In genomic region chr1:29859126-29859525, GRCh38 we compare ENCODE assay signal across 27 cellular contexts.
"Had no signal": no experiment of that assay in that cellular context is flagged by ENCODE, and none has a peak within 500 bp of the region (broad histone marks: within the 10 kb centered on the region; RNA-seq: fewer than 3 reads in every experiment).

No MANE protein-coding gene starts in this region.

- H3K79me2 ChIP-seq: parathyroid adenoma had no signal

- H3K4me3 Mint-ChIP-seq: naive thymus-derived CD8-positive, alpha-beta T cell; nephron; neural crest cell; stimulated activated naive CD8-positive, alpha-beta T cell treated with anti-CD3 and anti-CD28 coated beads, Interleukin-15, Interleukin-2, amounts not matched to agents 100 ng/mL and 50 ng/mL, for 24 hours had no signal

- H3K4me1 Mint-ChIP-seq: naive thymus-derived CD8-positive, alpha-beta T cell had no signal

- H3K4me3 ChIP-seq: heart left ventricle, lower lobe of right lung, mucosa of descending colon, psoas muscle, right lobe of liver, smooth muscle cell, suprapubic skin, thoracic aorta, tibial artery, upper lobe of right lung, uterus had no signal

- H3K36me3 ChIP-seq: heart left ventricle, lower lobe of right lung, right lobe of liver, suprapubic skin, thoracic aorta, tibial artery, upper lobe of right lung, uterus had no signal

- H2AFZ ChIP-seq: parathyroid adenoma had no signal

- H3K9ac ChIP-seq: parathyroid adenoma had no signal

- H3K4me2 ChIP-seq: smooth muscle cell had no signal

- H3K27me3 ChIP-seq: right lobe of liver, uterus had no signal

- DNase-seq: heart left ventricle; hypothalamus; kidney glomerular epithelial cell; left cardiac atrium; lower lobe of right lung; mesendoderm; midbrain; naive thymus-derived CD8-positive, alpha-beta T cell; nucleus accumbens; psoas muscle; right lobe of liver; stimulated activated CD4-positive, alpha-beta T cell treated with anti-CD3 and anti-CD28 coated beads, Interleukin-15, amount 100 ng/mL, for 24 hours; stimulated activated CD4-positive, alpha-beta T cell treated with anti-CD3 and anti-CD28 coated beads, Interleukin-2, amount 100 ng/mL, for 24 hours; stimulated activated CD4-positive, alpha-beta T cell treated with anti-CD3 and anti-CD28 coated beads, Interleukin-4, amount 100 ng/mL, for 1 hour; stimulated activated naive CD4-positive, alpha-beta T cell; tibial artery; trophoblast cell; upper lobe of right lung; uterus had no signal

- H3K4me1 ChIP-seq: lower lobe of right lung, parathyroid adenoma, psoas muscle, right lobe of liver, suprapubic skin, tibial artery, upper lobe of right lung, uterus had no signal

- H3K27ac Mint-ChIP-seq: stimulated activated naive CD8-positive, alpha-beta T cell treated with anti-CD3 and anti-CD28 coated beads, Interleukin-15, Interleukin-2, amounts not matched to agents 100 ng/mL and 50 ng/mL, for 24 hours had no signal

- ATAC-seq: mucosa of descending colon; naive thymus-derived CD8-positive, alpha-beta T cell; psoas muscle; upper lobe of right lung had no signal

- H3K27ac ChIP-seq: heart left ventricle, lower lobe of right lung, parathyroid adenoma, psoas muscle, right lobe of liver, suprapubic skin, thoracic aorta, tibial artery, upper lobe of right lung, uterus had no signal

- H3K9me3 ChIP-seq: mucosa of descending colon, thoracic aorta, upper lobe of right lung, uterus had no signal
